Comparison of ENCODE assay signal across 29 cellular contexts in genomic region chr4:80900908-80901307, GRCh38.
"Had no signal": no experiment of that assay in that cellular context is flagged by ENCODE, and none has a peak within 500 bp of the region (broad histone marks: within the 10 kb centered on the region; RNA-seq: fewer than 3 reads in every experiment).

No MANE protein-coding gene starts in this region.

- H3K4me3 ChIP-seq: coronary artery, dorsolateral prefrontal cortex, gastrocnemius medialis, heart left ventricle had no signal

- ATAC-seq: activated CD8-positive, alpha-beta T cell treated with anti-CD3 and anti-CD28 coated beads for 36 hours; activated T-cell treated with anti-CD3 and anti-CD28 coated beads, Interleukin-2, amount 50 U/mL, for 4 hours; activated T-helper 17 cell treated with anti-CD3 and anti-CD28 coated beads, Interleukin-2, amount 50 U/mL, for 72 hours; esophagus mucosa; gastrocnemius medialis; heart left ventricle; WTC11 had no signal

- H3K27ac Mint-ChIP-seq: activated CD4-positive, alpha-beta T cell treated with anti-CD3 and anti-CD28 coated beads, Interleukin-2, amount 10 ng/mL, durations not matched to agents 7 days and 5 days; activated CD8-positive, alpha-beta T cell treated with anti-CD3 and anti-CD28 coated beads for 36 hours; activated naive CD8-positive, alpha-beta T cell; activated T-helper 17 cell treated with anti-CD3 and anti-CD28 coated beads, Interleukin-2, amount 50 U/mL, for 72 hours; dendritic cell treated with granulocyte-macrophage colony-stimulating factor and Interleukin-4, amounts not matched to agents 40 ng/mL and 50 ng/mL, for 4 days; endodermal cell; WTC11 had no signal

- H3K4me3 Mint-ChIP-seq: activated CD4-positive, alpha-beta T cell treated with anti-CD3 and anti-CD28 coated beads, Interleukin-2, amount 10 ng/mL, durations not matched to agents 7 days and 5 days; activated CD8-positive, alpha-beta T cell treated with anti-CD3 and anti-CD28 coated beads for 36 hours; activated naive CD8-positive, alpha-beta T cell; activated T-cell treated with anti-CD3 and anti-CD28 coated beads, Interleukin-2, amount 50 U/mL, for 4 hours; activated T-helper 17 cell treated with anti-CD3 and anti-CD28 coated beads, Interleukin-2, amount 50 U/mL, for 72 hours; central memory CD8-positive, alpha-beta T cell; dendritic cell treated with granulocyte-macrophage colony-stimulating factor and Interleukin-4, amounts not matched to agents 40 ng/mL and 50 ng/mL, for 4 days; endodermal cell; WTC11 had no signal

- H3K9me3 ChIP-seq: gastrocnemius medialis had no signal

- H3K4me1 Mint-ChIP-seq: activated CD4-positive, alpha-beta T cell treated with anti-CD3 and anti-CD28 coated beads, Interleukin-2, amount 10 ng/mL, durations not matched to agents 7 days and 5 days; activated T-helper 17 cell treated with anti-CD3 and anti-CD28 coated beads, Interleukin-2, amount 50 U/mL, for 72 hours; central memory CD8-positive, alpha-beta T cell; endodermal cell; WTC11 had no signal

- DNase-seq: activated CD4-positive, alpha-beta T cell treated with anti-CD3 and anti-CD28 coated beads for 1 hour; activated CD4-positive, alpha-beta T cell treated with anti-CD3 and anti-CD28 coated beads for 4 hours; activated CD4-positive, alpha-beta T cell treated with anti-CD3 and anti-CD28 coated beads, Interleukin-2, amount 10 ng/mL, durations not matched to agents 7 days and 5 days; activated CD4-positive, alpha-beta T cell treated with anti-CD3 and anti-CD28 coated beads, Interleukin-2, amount 50 U/mL, for 4 hours; activated CD8-positive, alpha-beta memory T cell treated with anti-CD3 and anti-CD28 coated beads for 24 hours; activated CD8-positive, alpha-beta T cell treated with anti-CD3 and anti-CD28 coated beads for 36 hours; activated effector memory CD4-positive, alpha-beta T cell treated with Interleukin-2 at 50 U/mL for 16 hours; activated gamma-delta T cell treated with Interleukin-2 at 50 U/mL for 16 hours; activated naive CD4-positive, alpha-beta T cell treated with anti-CD3 and anti-CD28 coated beads, Interleukin-2, amount 50 U/mL, for 16 hours; activated naive CD4-positive, alpha-beta T cell treated with Interleukin-2 at 50 U/mL for 16 hours; activated T-cell treated with anti-CD3 and anti-CD28 coated beads, Interleukin-2, amount 50 U/mL, for 4 hours; amniotic stem cell; anterior cingulate cortex; brain microvascular endothelial cell; dorsolateral prefrontal cortex; effector memory CD4-positive, alpha-beta T cell; endodermal cell; gastrocnemius medialis; glutamatergic neuron; heart left ventricle; T-helper 2 cell had no signal

- H3K36me3 ChIP-seq: brain microvascular endothelial cell, gastrocnemius medialis, heart left ventricle had no signal

- H3K9me3 Mint-ChIP-seq: activated T-cell treated with anti-CD3 and anti-CD28 coated beads, Interleukin-2, amount 50 U/mL, for 4 hours; activated T-helper 17 cell treated with anti-CD3 and anti-CD28 coated beads, Interleukin-2, amount 50 U/mL, for 72 hours; central memory CD8-positive, alpha-beta T cell had no signal

- H3K27ac ChIP-seq: brain microvascular endothelial cell, coronary artery, dorsolateral prefrontal cortex, gastrocnemius medialis, heart left ventricle, VCaP had no signal

- H3K4me1 ChIP-seq: gastrocnemius medialis, heart left ventricle had no signal

- H3K27me3 Mint-ChIP-seq: activated CD4-positive, alpha-beta T cell treated with anti-CD3 and anti-CD28 coated beads, Interleukin-2, amount 10 ng/mL, durations not matched to agents 7 days and 5 days; activated CD8-positive, alpha-beta T cell treated with anti-CD3 and anti-CD28 coated beads for 36 hours; activated naive CD8-positive, alpha-beta T cell; activated T-helper 17 cell treated with anti-CD3 and anti-CD28 coated beads, Interleukin-2, amount 50 U/mL, for 72 hours; central memory CD8-positive, alpha-beta T cell; dendritic cell treated with granulocyte-macrophage colony-stimulating factor and Interleukin-4, amounts not matched to agents 40 ng/mL and 50 ng/mL, for 4 days had no signal
